In the genomic region with DNA sequence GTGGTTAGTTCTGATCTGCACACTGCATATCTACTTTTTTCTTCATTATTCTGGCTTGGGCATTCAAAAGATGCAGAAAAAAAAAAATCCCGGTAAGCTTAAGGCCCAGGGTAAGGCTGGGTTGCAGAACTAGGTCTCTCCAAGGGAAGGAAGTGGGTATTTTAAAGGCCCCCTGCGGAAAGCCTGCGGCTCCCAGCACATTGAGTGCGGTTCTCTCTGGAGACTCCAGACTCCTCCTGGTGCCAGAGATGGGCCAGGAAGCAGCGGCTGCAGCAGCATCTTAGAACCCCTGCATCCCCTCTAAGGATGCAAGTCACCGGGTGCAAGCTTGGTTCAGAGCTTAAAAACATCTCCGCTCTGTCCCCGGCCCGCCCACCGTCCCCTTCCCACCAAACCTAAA, we compare ENCODE assay signal across 8 cellular contexts. TPM values are rescaled to one million over a fixed set of nuclear protein-coding genes. Genes with fewer than 3 reads are reported as not detected.
DNase-seq lines count a peak whose midpoint lies in the region; ATAC-seq and TF ChIP-seq lines count a peak whose summit lies in the region.

No MANE protein-coding gene starts in this region.

- DNase-seq in Karpas-422 (no peak), natural killer cell (no peak), SW480 (ENCODE audit: low spot score) (no peak)
- DNase-seq in effector memory CD8-positive, alpha-beta T cell = no peak
- DNase-seq in activated CD4-positive, alpha-beta T cell treated with anti-CD3 and anti-CD28 coated beads for 1 hour = no peak
- no peak for DNase-seq in stimulated activated naive CD4-positive, alpha-beta T cell treated with Interleukin-2 at 50 U/mL for 16 hours (lab: John Stamatoyannopoulos, UW)

- peak overlapping the region; percentile 74 to 83 for H3K4me3 Mint-ChIP-seq in effector memory CD8-positive, alpha-beta T cell
- H3K4me3 Mint-ChIP-seq in natural killer cell = peak overlapping the region; percentile 72

- H3K27me3 ChIP-seq in BLaER1 treated with 17β-estradiol and CSF1 and Interleukin-3, amounts not matched to agents 10 nM and 100 nM = peaks cover 31 to 41% (median 36%) of the 10 kb centered on the region in 11 experiments
- H3K27me3 ChIP-seq in Karpas-422 (ENCODE audit: low read length) = no peaks in the 10 kb centered on the region

- H3K79me2 ChIP-seq in Karpas-422 (ENCODE audit: low read length) = peaks cover 11% of the 10 kb centered on the region

- no peak for TF ChIP-seq CTCF in natural killer cell (IDR thresholded peaks at IDR 0.05)

- no peaks in the 10 kb centered on the region for H3K9me3 ChIP-seq in BLaER1 treated with 17β-estradiol and CSF1 and Interleukin-3, amounts not matched to agents 10 nM and 100 nM (replicated peaks in 1 of 11)
- H3K9me3 ChIP-seq in Karpas-422 (ENCODE audit: low read length) = no peaks in the 10 kb centered on the region

- no peak overlapping the region for H2AFZ ChIP-seq in Karpas-422 (ENCODE audit: low read length)

- H3K4me2 ChIP-seq in BLaER1 treated with 17β-estradiol and CSF1 and Interleukin-3, amounts not matched to agents 10 nM and 100 nM = peak overlapping the region; percentile 79 to 98 (median 88)
- peak overlapping the region; percentile 18 for H3K4me2 ChIP-seq in Karpas-422 (ENCODE audit: low read depth, low read length, poor library complexity, severe bottlenecking)

- peaks cover 8 to 21% (median 15%) of the 10 kb centered on the region in 10 experiments; a peak in 19 of 20 replicates for H3K4me1 ChIP-seq in BLaER1 treated with 17β-estradiol and CSF1 and Interleukin-3, amounts not matched to agents 10 nM and 100 nM
- peaks cover 91% of the 10 kb centered on the region for H3K4me1 ChIP-seq in Karpas-422 (ENCODE audit: low read length)

- peaks cover 0 to 5% (median 0%) of the 10 kb centered on the region in 11 experiments; a peak in 2 of 22 replicates for H4K20me1 ChIP-seq in BLaER1 treated with 17β-estradiol and CSF1 and Interleukin-3, amounts not matched to agents 10 nM and 100 nM
- H4K20me1 ChIP-seq in Karpas-422 (ENCODE audit: insufficient read depth, low read depth, low read length) = no peaks in the 10 kb centered on the region

- peaks cover 11% of the 10 kb centered on the region in 2 donors for H3K4me1 Mint-ChIP-seq in effector memory CD8-positive, alpha-beta T cell (ENCODE audit: low read depth in 2 of 2)
- H3K4me1 Mint-ChIP-seq in natural killer cell = peaks cover 15 to 17% of the 10 kb centered on the region in 2 donors

- no peak overlapping the region for H3K27ac Mint-ChIP-seq in effector memory CD8-positive, alpha-beta T cell
- H3K27ac Mint-ChIP-seq in natural killer cell = no peak overlapping the region

- peaks cover 3% of the 10 kb centered on the region for H3K36me3 Mint-ChIP-seq in effector memory CD8-positive, alpha-beta T cell (ENCODE audit: insufficient read depth)
- H3K36me3 Mint-ChIP-seq in natural killer cell = no peaks in the 10 kb centered on the region

- H3K9me3 Mint-ChIP-seq in effector memory CD8-positive, alpha-beta T cell = no peaks in the 10 kb centered on the region
- H3K9me3 Mint-ChIP-seq in natural killer cell = no peaks in the 10 kb centered on the region

- H3K4me3 ChIP-seq in BLaER1 treated with 17β-estradiol and CSF1 and Interleukin-3, amounts not matched to agents 10 nM and 100 nM = peak overlapping the region; percentile 41 to 65 (median 56)
- no peak overlapping the region for H3K4me3 ChIP-seq in Karpas-422 (ENCODE audit: low read length)

- peaks cover 19 to 30% of the 10 kb centered on the region in 2 donors for H3K27me3 Mint-ChIP-seq in effector memory CD8-positive, alpha-beta T cell
- peaks cover 34 to 41% of the 10 kb centered on the region in 2 donors for H3K27me3 Mint-ChIP-seq in natural killer cell (ENCODE audit: low read depth in 2 of 2)

- intact Hi-C loops in natural killer cell (cut with micrococcal nuclease) = no loop called here

- H3K36me3 ChIP-seq in BLaER1 treated with 17β-estradiol and CSF1 and Interleukin-3, amounts not matched to agents 10 nM and 100 nM = no peaks in the 10 kb centered on the region
- peaks cover 35% of the 10 kb centered on the region for H3K36me3 ChIP-seq in Karpas-422 (ENCODE audit: insufficient read depth, low read length)

- no peaks in the 10 kb centered on the region for H3K9me2 ChIP-seq in Karpas-422 (replicated peaks; ENCODE audit: insufficient read depth, low read length)

- peak overlapping the region in 10 of 11 experiments; percentile 26 to 70 (median 56); a peak in 17 of 22 replicates for H3K9ac ChIP-seq in BLaER1 treated with 17β-estradiol and CSF1 and Interleukin-3, amounts not matched to agents 10 nM and 100 nM
- H3K9ac ChIP-seq in Karpas-422 (ENCODE audit: low read length) = no peak overlapping the region

- 0 out of 22 replicates have a peak overlapping the region, but pooled peaks of 1 of the 11 experiments have one; percentile 44 for H3K27ac ChIP-seq in BLaER1 treated with 17β-estradiol and CSF1 and Interleukin-3, amounts not matched to agents 10 nM and 100 nM
- peak overlapping the region; percentile 69 for H3K27ac ChIP-seq in Karpas-422 (ENCODE audit: low read length)

- peak; percentile 29 for ATAC-seq in effector memory CD8-positive, alpha-beta T cell (replicated peaks)
- peak in 2 of 3 donors; percentile 21 to 46 for ATAC-seq in natural killer cell
- ATAC-seq in GM18909 (IDR thresholded peaks at IDR 0.05; ENCODE audit: poor library complexity, unreplicated experiment) = no peak

RNA-seq across cellular contexts. Expression of a gene that starts 49.5 kb away (rescaled TPM):
- total RNA-seq in Karpas-422 (2014; rRNA removed; shearing (Covaris generic); ENCODE audit: low replicate concordance) = 82.6 and 110 TPM in 2 replicates
- 10 to 100 TPM; 57.5 to 74.7 (median 60.4) TPM for total RNA-seq in natural killer cell
